25 cellular contexts compared by ENCODE assay signal in genomic region chr1:18246543-18246942, GRCh38.
DNase-seq lines count a peak whose midpoint lies in the region; ATAC-seq and TF ChIP-seq lines count a peak whose summit lies in the region.
"Had no signal": no experiment of that assay in that cellular context is flagged by ENCODE, and none has a peak within 500 bp of the region (broad histone marks: within the 10 kb centered on the region; RNA-seq: fewer than 3 reads in every experiment).

No MANE protein-coding gene starts in this region.

- no peak overlapping the region for H3K4me3 Mint-ChIP-seq in glutamatergic neuron (ENCODE audit: unreplicated experiment)
- H3K4me3 Mint-ChIP-seq: brain; neural crest cell; stimulated activated naive CD8-positive, alpha-beta T cell treated with anti-CD3 and anti-CD28 coated beads, Interleukin-15, amount 100 ng/mL, for 72 hours had no signal

- H3K27me3 ChIP-seq in H7 (ENCODE audit: control insufficient read depth, insufficient read depth, low read length), result 0 out of 2 replicates have a peak, but pooled peaks cover 3% of the 10 kb centered on the region
- H3K27me3 ChIP-seq: adrenal gland, sigmoid colon, thyroid gland had no signal

- no peak for ATAC-seq in GM21381 (IDR thresholded peaks at IDR 0.05; ENCODE audit: unreplicated experiment)
- ATAC-seq in GM21576 (IDR thresholded peaks at IDR 0.05; ENCODE audit: unreplicated experiment), result no peak
- ATAC-seq: heart left ventricle; left cardiac atrium; stimulated activated naive CD8-positive, alpha-beta T cell treated with anti-CD3 and anti-CD28 coated beads, Interleukin-15, amount 100 ng/mL, for 72 hours had no signal

- H3K27ac Mint-ChIP-seq in glutamatergic neuron (ENCODE audit: unreplicated experiment), result peak overlapping the region; percentile 18
- H3K27ac Mint-ChIP-seq: stimulated activated naive CD8-positive, alpha-beta T cell treated with anti-CD3 and anti-CD28 coated beads, Interleukin-15, amount 100 ng/mL, for 72 hours had no signal

- H3K36me3 ChIP-seq in H7 (replicated peaks; ENCODE audit: control insufficient read depth, insufficient read depth, low read length), result no peaks in the 10 kb centered on the region
- H3K36me3 ChIP-seq: adrenal gland, heart left ventricle, sigmoid colon, thyroid gland had no signal

- DNase-seq in Daoy (ENCODE audit: low read depth) (peak; percentile 8), H7 (peak; percentile 51), OCI-M1 (lab: John Stamatoyannopoulos, UW) (peak; percentile 4), glutamatergic neuron (no peak), T-helper 1 cell (no peak)
- DNase-seq: activated CD8-positive, alpha-beta memory T cell treated with anti-CD3 and anti-CD28 coated beads for 24 hours; activated T-cell treated with anti-CD3 and anti-CD28 coated beads, Interleukin-2, amount 50 U/mL, for 1 hour; adrenal gland; DMS153; GF-D8; heart left ventricle; left cardiac atrium; mammary epithelial cell; NCI-H1092; NCI-H187 treated with DMSO at 0.1 percent for 48 hours; NCI-H526 treated with DMSO at 0.1 percent for 48 hours; SHP77; sigmoid colon; stimulated activated CD4-positive, alpha-beta T cell treated with anti-CD3 and anti-CD28 coated beads, Interleukin-15, amount 100 ng/mL, for 24 hours; stimulated activated naive CD8-positive, alpha-beta T cell treated with anti-CD3 and anti-CD28 coated beads, Interleukin-15, amount 100 ng/mL, for 72 hours; thyroid gland had no signal

- no peak for TF ChIP-seq CTCF in glutamatergic neuron (IDR thresholded peaks at IDR 0.05; ENCODE audit: partially characterized antibody, unreplicated experiment)

- peaks cover 8% of the 10 kb centered on the region for H3K9me3 Mint-ChIP-seq in glutamatergic neuron (ENCODE audit: unreplicated experiment)
- H3K9me3 Mint-ChIP-seq: neural crest cell had no signal

- no peak overlapping the region for H3K4me3 ChIP-seq in H7 (ENCODE audit: insufficient read depth, low read depth, low read length)
- H3K4me3 ChIP-seq: adrenal gland, heart left ventricle, sigmoid colon, thyroid gland had no signal

- peaks cover 12% of the 10 kb centered on the region for H3K27me3 Mint-ChIP-seq in glutamatergic neuron (ENCODE audit: unreplicated experiment)
- H3K27me3 Mint-ChIP-seq: stimulated activated naive CD8-positive, alpha-beta T cell treated with anti-CD3 and anti-CD28 coated beads, Interleukin-15, amount 100 ng/mL, for 72 hours had no signal

- H3K36me3 Mint-ChIP-seq in glutamatergic neuron (ENCODE audit: unreplicated experiment), result peaks cover 10% of the 10 kb centered on the region

- peaks cover 23% of the 10 kb centered on the region for H3K4me1 Mint-ChIP-seq in glutamatergic neuron (ENCODE audit: low read depth, unreplicated experiment)
- H3K4me1 Mint-ChIP-seq: neural crest cell; stimulated activated naive CD8-positive, alpha-beta T cell treated with anti-CD3 and anti-CD28 coated beads, Interleukin-15, amount 100 ng/mL, for 72 hours had no signal

Comparison
In these comparisons a context has a peak if more than half of its experiments do, and no peak if none do; other contexts are left out.
1. DNase-seq: peak in Daoy (single experiment), H7 (single experiment) and OCI-M1 (single experiment); none in glutamatergic neuron (single experiment) and T-helper 1 cell (0 of 5).